8 cellular contexts compared by ENCODE assay signal in the genomic region with DNA sequence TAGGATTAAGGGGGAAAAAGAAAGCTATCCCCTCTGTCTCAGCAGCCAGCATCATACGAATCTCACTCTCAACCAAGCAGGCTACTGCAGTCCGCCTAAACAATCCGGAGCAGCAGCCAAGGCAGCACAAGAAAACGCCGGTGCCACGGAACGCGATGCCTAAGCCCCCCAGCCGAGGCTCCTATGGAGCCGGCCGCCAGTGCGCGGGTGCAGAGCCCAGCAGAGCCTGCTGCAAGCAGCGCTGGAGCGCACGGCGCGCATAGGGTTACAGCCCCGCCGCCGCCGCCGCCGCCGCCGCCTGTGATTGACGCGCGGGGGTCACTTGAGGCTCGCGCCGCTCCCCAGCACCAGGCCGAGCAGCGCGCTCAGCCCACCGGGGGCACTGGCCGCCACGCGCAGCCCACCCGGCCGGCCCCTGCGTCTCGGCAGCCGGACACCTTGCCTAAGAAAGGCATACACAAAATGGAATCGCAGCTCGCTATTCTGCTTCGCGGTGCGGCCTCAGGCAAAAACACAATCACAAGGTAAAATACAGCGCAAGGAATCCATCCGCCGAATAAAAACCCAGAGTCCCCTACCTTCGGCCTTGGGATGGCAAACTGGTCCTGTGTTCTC. TPM values are rescaled to one million over a fixed set of nuclear protein-coding genes. Genes with fewer than 3 reads are reported as not detected.
DNase-seq lines count a peak whose midpoint lies in the region; ATAC-seq and TF ChIP-seq lines count a peak whose summit lies in the region.

No MANE protein-coding gene starts in this region.

- CTCF ChIA-PET in HCT116 (lab: Charles Lee): no interaction called here

- no peaks in the 10 kb centered on the region for H3K36me3 ChIP-seq in HCT116 (ENCODE audit: control insufficient read depth in 1 of 2, insufficient read depth in 2 of 2, low read length in 2 of 2)
- no peaks in the 10 kb centered on the region for H3K36me3 ChIP-seq in brain microvascular endothelial cell (replicated peaks)
- H3K36me3 ChIP-seq in skeletal muscle satellite cell (ENCODE audit: insufficient read depth, low read length): no peaks in the 10 kb centered on the region

- no peaks in the 10 kb centered on the region for H3K79me2 ChIP-seq in HCT116 (ENCODE audit: insufficient read depth, low read length)

- ATAC-seq in HCT116 (peak; percentile 72), HG03196 (IDR thresholded peaks at IDR 0.05; ENCODE audit: unreplicated experiment) (no peak)

- H4K20me1 ChIP-seq in HCT116 (ENCODE audit: insufficient read depth): no peaks in the 10 kb centered on the region

- H3K9me2 ChIP-seq in HCT116 (ENCODE audit: insufficient read depth): no peaks in the 10 kb centered on the region

- no TSS peak for BruUV-seq in HCT116 (replicated peaks; lab: Mats Ljungman, UMichigan)

- intact Hi-C loops in HCT116 (cut with micrococcal nuclease): loop anchor here (2.0 kb wide), 1 partner anchor 37 kb away; no protein-coding TSS in a partner anchor

- H3K4me2 ChIP-seq in HCT116 (ENCODE audit: low read length): peak overlapping the region; percentile 94
- peak overlapping the region; percentile 94 for H3K4me2 ChIP-seq in skeletal muscle satellite cell (ENCODE audit: low read length)

- DNase-seq in AG08395 (ENCODE audit: low spot score) (peak; percentile 19), HCT116 (ENCODE audit: low read depth, low spot score) (no peak), SK-N-DZ (ENCODE audit: low spot score) (peak; percentile 25), brain microvascular endothelial cell (no peak), iPS-NIHi7 (ENCODE audit: extremely low spot score) (peak; percentile 57), MV-4-11 (lab: John Stamatoyannopoulos, UW) (no peak)

- H3K27ac ChIP-seq in HCT116 (ENCODE audit: low read depth, low read length) (peak overlapping the region; percentile 41; the same call in 1 of the 2 replicates), brain microvascular endothelial cell (peak overlapping the region; percentile 0)

- H3K4me3 ChIP-seq in HCT116 (replicated peaks in 1 of 2; ENCODE audit: low read depth in 1 of 2, low read length in 2 of 2) (peak overlapping the region; percentile 51 to 63), brain microvascular endothelial cell (ENCODE audit: low read depth, low read length) (peak overlapping the region; percentile 62), skeletal muscle satellite cell (ENCODE audit: low read length) (peak overlapping the region; percentile 69)

- H3K9me3 ChIP-seq in HCT116 (ENCODE audit: control insufficient read depth in 1 of 2, insufficient read depth in 1 of 2, low read depth in 1 of 2, low read length in 2 of 2) (peaks cover 0 to 3% of the 10 kb centered on the region in 2 experiments; a peak in 1 of 4 replicates), skeletal muscle satellite cell (replicated peaks; ENCODE audit: low read length) (no peaks in the 10 kb centered on the region)

- TF ChIP-seq CTCF in HCT116 (IDR thresholded peaks at IDR 0.05 in 2 of 3, conservative IDR thresholded peaks at IDR 0.05 in 1 of 3; ENCODE audit: borderline replicate concordance in 1 of 3, insufficient read depth in 1 of 3, low read depth in 2 of 3, low read length in 2 of 3): no peak
- no peak for TF ChIP-seq CTCF in brain microvascular endothelial cell (IDR thresholded peaks at IDR 0.05; ENCODE audit: low read depth, low read length, missing control alignments)

- TF ChIP-seq RAD21 in HCT116 (IDR thresholded peaks at IDR 0.05; ENCODE audit: low read depth): no peak

- H3K9ac ChIP-seq in HCT116 (ENCODE audit: low read length) (peak overlapping the region; percentile 55), skeletal muscle satellite cell (ENCODE audit: low read depth, low read length) (peak overlapping the region; percentile 33)

- peak overlapping the region; percentile 93 for H2AFZ ChIP-seq in HCT116 (ENCODE audit: low read depth, low read length, poor library complexity, severe bottlenecking)

- no peaks in the 10 kb centered on the region for H3K27me3 ChIP-seq in HCT116 (ENCODE audit: insufficient read depth, low read length)
- no peaks in the 10 kb centered on the region for H3K27me3 ChIP-seq in brain microvascular endothelial cell (replicated peaks)
- peaks cover 20% of the 10 kb centered on the region for H3K27me3 ChIP-seq in skeletal muscle satellite cell (ENCODE audit: control insufficient read depth, insufficient read depth, low read length)

- TF ChIP-seq POLR2A in HCT116 (IDR thresholded peaks at IDR 0.05; ENCODE audit: borderline replicate concordance, extremely low read depth, insufficient read depth, insufficient read length): no peak

- RAD21 ChIA-PET in HCT116 (lab: Charles Lee; ENCODE audit: low non-redundant PET in 1 of 2, low total read pairs in 2 of 2, uncharacterized antibody in 2 of 2, unreplicated experiment in 2 of 2): interaction anchor here in 1 of 2 experiments (0.7 kb wide), 1 partner anchor 1728 kb away, joined by 4 read pairs; no protein-coding TSS in a partner anchor

- H3K4me1 ChIP-seq in HCT116 (ENCODE audit: control insufficient read depth in 1 of 2, insufficient read depth in 2 of 2, low read length in 2 of 2) (peaks cover 38 to 60% of the 10 kb centered on the region in 2 experiments), skeletal muscle satellite cell (ENCODE audit: control insufficient read depth, insufficient read depth, low read length) (peaks cover 29% of the 10 kb centered on the region)

- POLR2A ChIA-PET in HCT116 (lab: Charles Lee): no interaction called here

- in situ Hi-C loops in brain microvascular endothelial cell (cut with HindIII; ENCODE audit: low pct_ligation_motif_present, low sequenced_read_pairs): no loop called here

TF ChIP-seq in HCT116, 20 proteins besides CTCF, POLR2A, EP300 and RAD21:
- TF ChIP-seq CBX3 (IDR thresholded peaks at IDR 0.05; ENCODE audit: low read depth): no peak
- TF ChIP-seq ATF3 (IDR thresholded peaks at IDR 0.05): no peak
- peak; percentile 46 for TF ChIP-seq TCF7L2 (IDR thresholded peaks at IDR 0.05; ENCODE audit: borderline replicate concordance, extremely low read depth, insufficient read depth, insufficient read length)
- 0 out of 2 replicates have a peak, but pooled peaks have one; percentile 12 for TF ChIP-seq SP1 (IDR thresholded peaks at IDR 0.05; ENCODE audit: low read depth)
- peak; percentile 7; the same call in 1 of the 2 replicates for TF ChIP-seq SIN3A (IDR thresholded peaks at IDR 0.05; ENCODE audit: low read depth)

RNA-seq across cellular contexts. Expression of gene HIVEP3, which starts 0.8 kb away (rescaled TPM):
- 7.1 TPM for total RNA-seq in HCT116 (2021; ENCODE audit: unreplicated experiment)
- polyA plus RNA-seq in HCT116 (2012): 4.2 and 6.0 TPM in 2 replicates
- polyA plus RNA-seq in SK-N-DZ (2014; cell fraction: cytosol; rRNA removed): 0.52 and 1.8 TPM in 2 replicates
- 0.33 and 0.89 TPM in 2 replicates for polyA plus RNA-seq in SK-N-DZ (2014; cell fraction: nucleus; rRNA removed)
- total RNA-seq in skeletal muscle satellite cell (2012; rRNA removed): 0.25 and 0.44 TPM in 2 replicates

Comparison
In these comparisons a context has a peak if more than half of its experiments do, and no peak if none do; other contexts are left out.
1. DNase-seq: peak in AG08395 (single experiment), SK-N-DZ (single experiment) and iPS-NIHi7 (single experiment); none in HCT116 (single experiment), brain microvascular endothelial cell (single experiment) and MV-4-11 (single experiment).
2. Peak in every context shown above with its lines, with median percentiles within 50 percentile points of each other: H3K4me3 ChIP-seq.